1 cellular context compared by ENCODE assay signal in the genomic region with DNA sequence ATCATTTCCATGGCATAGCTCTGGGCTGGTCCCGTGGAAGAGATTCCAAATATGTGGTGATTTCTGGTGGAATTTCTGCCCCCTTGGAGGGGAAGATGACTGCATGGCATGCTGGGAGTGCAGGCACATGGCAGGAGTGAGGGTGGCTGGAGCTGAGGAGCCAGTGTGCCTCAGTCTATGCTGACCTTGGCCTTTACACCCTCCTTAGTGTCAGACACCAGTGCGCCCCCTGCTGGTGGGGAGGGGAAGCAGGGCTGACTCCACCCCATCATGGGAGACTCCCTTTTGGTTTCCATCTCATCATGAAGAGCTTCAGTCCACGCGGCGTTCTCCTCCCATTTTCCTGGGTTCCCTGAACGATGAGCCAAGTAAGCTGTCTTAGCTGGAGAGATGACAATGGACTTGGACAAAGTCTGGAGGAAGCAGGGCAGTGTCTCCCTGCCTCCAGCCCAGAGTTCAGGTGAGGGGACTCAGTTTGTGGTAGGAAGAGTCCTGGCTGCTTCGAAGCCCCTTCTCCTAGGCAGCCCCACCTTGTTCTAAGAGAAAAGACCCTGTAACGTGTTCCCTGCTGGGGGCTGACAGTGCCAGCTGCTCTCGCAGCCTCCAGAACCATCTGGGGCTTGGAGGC.
TF ChIP-seq lines count a peak whose summit lies in the region.

No MANE protein-coding gene starts in this region.

TF ChIP-seq in WTC11, 78 proteins besides CTCF, POLR2A, EP300 and RAD21 (continued from another document):
- TF ChIP-seq, protein P1, sequence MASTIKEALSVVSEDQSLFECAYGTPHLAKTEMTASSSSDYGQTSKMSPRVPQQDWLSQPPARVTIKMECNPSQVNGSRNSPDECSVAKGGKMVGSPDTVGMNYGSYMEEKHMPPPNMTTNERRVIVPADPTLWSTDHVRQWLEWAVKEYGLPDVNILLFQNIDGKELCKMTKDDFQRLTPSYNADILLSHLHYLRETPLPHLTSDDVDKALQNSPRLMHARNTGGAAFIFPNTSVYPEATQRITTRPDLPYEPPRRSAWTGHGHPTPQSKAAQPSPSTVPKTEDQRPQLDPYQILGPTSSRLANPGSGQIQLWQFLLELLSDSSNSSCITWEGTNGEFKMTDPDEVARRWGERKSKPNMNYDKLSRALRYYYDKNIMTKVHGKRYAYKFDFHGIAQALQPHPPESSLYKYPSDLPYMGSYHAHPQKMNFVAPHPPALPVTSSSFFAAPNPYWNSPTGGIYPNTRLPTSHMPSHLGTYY (CRISPR knock-in tag; IDR thresholded peaks at IDR 0.05): no peak
- TF ChIP-seq NR1H2 (CRISPR knock-in tag; IDR thresholded peaks at IDR 0.05) (no peak), FOXJ3 (CRISPR knock-in tag; IDR thresholded peaks at IDR 0.05; ENCODE audit: borderline replicate concordance) (no peak), FOXP1 (CRISPR knock-in tag; IDR thresholded peaks at IDR 0.05; ENCODE audit: borderline replicate concordance) (no peak)
- TF ChIP-seq, protein P2, sequence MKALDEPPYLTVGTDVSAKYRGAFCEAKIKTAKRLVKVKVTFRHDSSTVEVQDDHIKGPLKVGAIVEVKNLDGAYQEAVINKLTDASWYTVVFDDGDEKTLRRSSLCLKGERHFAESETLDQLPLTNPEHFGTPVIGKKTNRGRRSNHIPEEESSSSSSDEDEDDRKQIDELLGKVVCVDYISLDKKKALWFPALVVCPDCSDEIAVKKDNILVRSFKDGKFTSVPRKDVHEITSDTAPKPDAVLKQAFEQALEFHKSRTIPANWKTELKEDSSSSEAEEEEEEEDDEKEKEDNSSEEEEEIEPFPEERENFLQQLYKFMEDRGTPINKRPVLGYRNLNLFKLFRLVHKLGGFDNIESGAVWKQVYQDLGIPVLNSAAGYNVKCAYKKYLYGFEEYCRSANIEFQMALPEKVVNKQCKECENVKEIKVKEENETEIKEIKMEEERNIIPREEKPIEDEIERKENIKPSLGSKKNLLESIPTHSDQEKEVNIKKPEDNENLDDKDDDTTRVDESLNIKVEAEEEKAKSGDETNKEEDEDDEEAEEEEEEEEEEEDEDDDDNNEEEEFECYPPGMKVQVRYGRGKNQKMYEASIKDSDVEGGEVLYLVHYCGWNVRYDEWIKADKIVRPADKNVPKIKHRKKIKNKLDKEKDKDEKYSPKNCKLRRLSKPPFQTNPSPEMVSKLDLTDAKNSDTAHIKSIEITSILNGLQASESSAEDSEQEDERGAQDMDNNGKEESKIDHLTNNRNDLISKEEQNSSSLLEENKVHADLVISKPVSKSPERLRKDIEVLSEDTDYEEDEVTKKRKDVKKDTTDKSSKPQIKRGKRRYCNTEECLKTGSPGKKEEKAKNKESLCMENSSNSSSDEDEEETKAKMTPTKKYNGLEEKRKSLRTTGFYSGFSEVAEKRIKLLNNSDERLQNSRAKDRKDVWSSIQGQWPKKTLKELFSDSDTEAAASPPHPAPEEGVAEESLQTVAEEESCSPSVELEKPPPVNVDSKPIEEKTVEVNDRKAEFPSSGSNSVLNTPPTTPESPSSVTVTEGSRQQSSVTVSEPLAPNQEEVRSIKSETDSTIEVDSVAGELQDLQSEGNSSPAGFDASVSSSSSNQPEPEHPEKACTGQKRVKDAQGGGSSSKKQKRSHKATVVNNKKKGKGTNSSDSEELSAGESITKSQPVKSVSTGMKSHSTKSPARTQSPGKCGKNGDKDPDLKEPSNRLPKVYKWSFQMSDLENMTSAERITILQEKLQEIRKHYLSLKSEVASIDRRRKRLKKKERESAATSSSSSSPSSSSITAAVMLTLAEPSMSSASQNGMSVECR (CRISPR knock-in tag; IDR thresholded peaks at IDR 0.05; ENCODE audit: borderline replicate concordance): no peak
